8 cellular contexts compared by ENCODE assay signal in genomic region chr1:202998836-202999750, GRCh38. TPM values are rescaled to one million over a fixed set of nuclear protein-coding genes. Genes with fewer than 3 reads are reported as not detected.
A peak's percentile ranks its signal among the peaks of the same experiment; 100 is the strongest.
DNase-seq lines count a peak whose midpoint lies in the region; ATAC-seq and TF ChIP-seq lines count a peak whose summit lies in the region.

No MANE protein-coding gene starts in this region.

- CTCF ChIA-PET in BJ (lab: Yijun Ruan, JAX) = interaction anchor here (0.5 to 2.5 kb wide), 27 partner anchors 7 to 663 kb away, joined by 3 to 15 read pairs (median 4); partner anchors contain the start of genes CYB5R1 and TMEM183A
- CTCF ChIA-PET in activated CD8-positive, alpha-beta memory T cell treated with anti-CD3 and anti-CD28 coated beads, Interleukin-2, amount 10 ng/mL, durations not matched to agents 7 days and 5 days (lab: Charles Lee) = interaction anchor here (0.5 to 3.7 kb wide), 29 partner anchors 10 to 483 kb away, joined by 3 to 23 read pairs (median 4); partner anchors contain the start of genes CYB5R1, KLHL12 and RABIF

- H3K27me3 ChIP-seq in BJ (ENCODE audit: control insufficient read depth, insufficient read depth, low read length) (peaks cover 3% of the 10 kb centered on the region), NT2/D1 (ENCODE audit: insufficient read depth, insufficient read length) (no peaks in the 10 kb centered on the region), neutrophil (no peaks in the 10 kb centered on the region), transverse colon (peaks cover 24% of the 10 kb centered on the region)

- H3K9me3 Mint-ChIP-seq in activated CD8-positive, alpha-beta memory T cell treated with anti-CD3 and anti-CD28 coated beads, Interleukin-2, amount 10 ng/mL, durations not matched to agents 7 days and 5 days (ENCODE audit: low read depth) = no peaks in the 10 kb centered on the region

- no peaks in the 10 kb centered on the region for H3K36me3 Mint-ChIP-seq in activated CD8-positive, alpha-beta memory T cell treated with anti-CD3 and anti-CD28 coated beads, Interleukin-2, amount 10 ng/mL, durations not matched to agents 7 days and 5 days

- no peaks in the 10 kb centered on the region for H3K36me3 ChIP-seq in BJ (ENCODE audit: control insufficient read depth, insufficient read depth, low read length)
- no peaks in the 10 kb centered on the region for H3K36me3 ChIP-seq in NT2/D1 (ENCODE audit: insufficient read depth, insufficient read length, low read length)
- H3K36me3 ChIP-seq in neutrophil = no peaks in the 10 kb centered on the region
- H3K36me3 ChIP-seq in transverse colon = no peaks in the 10 kb centered on the region

- no peak overlapping the region for H3K9ac ChIP-seq in NT2/D1 (ENCODE audit: insufficient read length, low read depth)

- TF ChIP-seq POLR2A in transverse colon (IDR thresholded peaks at IDR 0.05) = no peak

- no peaks in the 10 kb centered on the region for H3K4me1 ChIP-seq in NT2/D1 (ENCODE audit: insufficient read depth, insufficient read length)
- peaks cover 7 to 8% of the 10 kb centered on the region in 2 experiments for H3K4me1 ChIP-seq in neutrophil (ENCODE audit: control insufficient read depth in 1 of 2, insufficient read depth in 1 of 2, low read depth in 1 of 2, low read length in 1 of 2)
- peaks cover 0 to 7% (median 0%) of the 10 kb centered on the region in 4 donors for H3K4me1 ChIP-seq in transverse colon

- POLR2A ChIA-PET in BJ (lab: Charles Lee) = no interaction called here

- H3K4me3 Mint-ChIP-seq in activated CD8-positive, alpha-beta memory T cell treated with anti-CD3 and anti-CD28 coated beads, Interleukin-2, amount 10 ng/mL, durations not matched to agents 7 days and 5 days = peak overlapping the region; percentile 54

- H3K9me3 ChIP-seq in NT2/D1 (ENCODE audit: insufficient read depth, low read length) (no peaks in the 10 kb centered on the region), neutrophil (no peaks in the 10 kb centered on the region), transverse colon (no peaks in the 10 kb centered on the region)

- TF ChIP-seq CTCF in BJ (IDR thresholded peaks at IDR 0.05; ENCODE audit: insufficient read depth, low read depth, low read length) (peak; percentile 79), epithelial cell of proximal tubule (conservative IDR thresholded peaks at IDR 0.05; ENCODE audit: low read depth, low read length) (peak; percentile 78), neutrophil (IDR thresholded peaks at IDR 0.05) (peak; percentile 71), transverse colon (IDR thresholded peaks at IDR 0.05) (peak; percentile 68 to 87 (median 80))

- no peak for TF ChIP-seq EP300 in transverse colon (IDR thresholded peaks at IDR 0.05; ENCODE audit: low read depth)

- in situ Hi-C loops in transverse colon (cut with MboI; ENCODE audit: low pct_ligation_motif_present in 1 of 4, low pct_unique_long_range_greater_than_20kb in 1 of 4, low sequenced_read_pairs in 3 of 4) = loop anchor here in 2 of 4 donors (10.0 to 25.0 kb wide), 2 partner anchors 74 to 237 kb away; partner anchors contain the start of gene KLHL12 (in 2 of the 2)

- intact Hi-C loops in transverse colon (cut with DNase I; ENCODE audit: low total_unique reads) = no loop called here

- H3K27ac ChIP-seq in neutrophil = no peak overlapping the region
- no peak overlapping the region for H3K27ac ChIP-seq in transverse colon

- H3K27me3 Mint-ChIP-seq in activated CD8-positive, alpha-beta memory T cell treated with anti-CD3 and anti-CD28 coated beads, Interleukin-2, amount 10 ng/mL, durations not matched to agents 7 days and 5 days = peaks cover 42% of the 10 kb centered on the region

- 28 to 44% methylated on average over 7 to 14 of the region's 14 CpGs for WGBS in transverse colon (ENCODE audit: low coverage in 1 of 2), 2 donors

- H3K4me1 Mint-ChIP-seq in activated CD8-positive, alpha-beta memory T cell treated with anti-CD3 and anti-CD28 coated beads, Interleukin-2, amount 10 ng/mL, durations not matched to agents 7 days and 5 days = peaks cover 17% of the 10 kb centered on the region

- peak; percentile 67 for ATAC-seq in activated CD8-positive, alpha-beta memory T cell treated with anti-CD3 and anti-CD28 coated beads, Interleukin-2, amount 10 ng/mL, durations not matched to agents 7 days and 5 days
- no peak for ATAC-seq in HG03520 (IDR thresholded peaks at IDR 0.05; ENCODE audit: unreplicated experiment)

- H3K4me3 ChIP-seq in BJ (ENCODE audit: low read depth, low read length) = no peak overlapping the region
- H3K4me3 ChIP-seq in NT2/D1 (ENCODE audit: insufficient read length, low read depth) = no peak overlapping the region
- H3K4me3 ChIP-seq in epithelial cell of proximal tubule (ENCODE audit: low read depth, low read length) = peak overlapping the region; percentile 26
- H3K4me3 ChIP-seq in neutrophil (ENCODE audit: low read depth in 1 of 2, low read length in 1 of 2) = no peak overlapping the region
- no peak overlapping the region for H3K4me3 ChIP-seq in transverse colon

- DNase-seq in BJ (ENCODE audit: low read depth) = no peak
- peak; percentile 31 for DNase-seq in HCEC 1CT
- DNase-seq in NT2/D1 (ENCODE audit: low read depth, low spot score) = peak; percentile 44
- peak; percentile 74 for DNase-seq in activated CD8-positive, alpha-beta memory T cell treated with anti-CD3 and anti-CD28 coated beads, Interleukin-2, amount 10 ng/mL, durations not matched to agents 7 days and 5 days
- DNase-seq in epithelial cell of proximal tubule (ENCODE audit: low read depth) = no peak
- DNase-seq in transverse colon = peak; percentile 54

- H3K27ac Mint-ChIP-seq in activated CD8-positive, alpha-beta memory T cell treated with anti-CD3 and anti-CD28 coated beads, Interleukin-2, amount 10 ng/mL, durations not matched to agents 7 days and 5 days = peak overlapping the region; percentile 39

RNA-seq across cellular contexts. Expression of gene TMEM183A, which starts 8.1 kb away (rescaled TPM):
- polyA plus RNA-seq in BJ (2011; rRNA removed) = 103 and 111 TPM in 2 replicates
- polyA minus RNA-seq in BJ (2011; rRNA and poly(A)+ RNA removed) = 55.7 and 94.5 TPM in 2 replicates
- 10 to 100 TPM; 75.7 to 78.7 TPM for total RNA-seq in activated CD8-positive, alpha-beta memory T cell treated with anti-CD3 and anti-CD28 coated beads, Interleukin-2, amount 10 ng/mL, durations not matched to agents 7 days and 5 days
- total RNA-seq in epithelial cell of proximal tubule = 79.2 and 80.5 TPM in 2 replicates
- 100 to 1,000 TPM; 104 to 253 (median 111) TPM for total RNA-seq in transverse colon

RNA-seq across cellular contexts. Expression of gene PPFIA4, which starts 27.2 kb away (rescaled TPM):
- polyA plus RNA-seq in BJ (2011; rRNA removed) = 2.0 and 3.8 TPM in 2 replicates
- polyA minus RNA-seq in BJ (2011; rRNA and poly(A)+ RNA removed) = 2.5 and 2.8 TPM in 2 replicates
- total RNA-seq in activated CD8-positive, alpha-beta memory T cell treated with anti-CD3 and anti-CD28 coated beads, Interleukin-2, amount 10 ng/mL, durations not matched to agents 7 days and 5 days = 10 to 100 TPM in 1 of 2 experiments, 1 to 10 TPM in 1; 4.6 to 17.9 TPM
- total RNA-seq in epithelial cell of proximal tubule (0.14 and 11.6 TPM in 2 replicates), transverse colon (1 to 10 TPM in 1 of 4 donors, under 1 TPM in 2, not detected in 1; 0.41 to 1.1 (median 0.48) TPM)

RNA-seq across cellular contexts. Expression of gene CYB5R1, which starts 32.0 kb away (rescaled TPM):
- polyA plus RNA-seq in BJ (2011; rRNA removed) = 62.0 and 72.0 TPM in 2 replicates
- polyA minus RNA-seq in BJ (2011; rRNA and poly(A)+ RNA removed) = 21.1 and 31.4 TPM in 2 replicates
- total RNA-seq in activated CD8-positive, alpha-beta memory T cell treated with anti-CD3 and anti-CD28 coated beads, Interleukin-2, amount 10 ng/mL, durations not matched to agents 7 days and 5 days = 10 to 100 TPM; 17.5 to 19.2 TPM
- total RNA-seq in epithelial cell of proximal tubule = 15.0 and 24.7 TPM in 2 replicates
- total RNA-seq in transverse colon = 10 to 100 TPM in 3 of 4 donors, 1 to 10 TPM in 1; 2.2 to 35.9 (median 26.7) TPM

RNA-seq across cellular contexts. Expression of gene ADIPOR1, which starts 41.0 kb away (rescaled TPM):
- polyA plus RNA-seq in BJ (2011; rRNA removed) = 190 and 199 TPM in 2 replicates
- 106 and 193 TPM in 2 replicates for polyA minus RNA-seq in BJ (2011; rRNA and poly(A)+ RNA removed)
- 10 to 100 TPM; 71.8 to 79.2 TPM for total RNA-seq in activated CD8-positive, alpha-beta memory T cell treated with anti-CD3 and anti-CD28 coated beads, Interleukin-2, amount 10 ng/mL, durations not matched to agents 7 days and 5 days
- total RNA-seq in epithelial cell of proximal tubule (59.0 and 73.9 TPM in 2 replicates), transverse colon (100 to 1,000 TPM in 1 of 4 donors, 10 to 100 TPM in 3; 19.1 to 103 (median 60.6) TPM)

Comparison
In these comparisons a context has a peak if more than half of its experiments do, and no peak if none do; other contexts are left out.
1. DNase-seq: peak in HCEC 1CT (single experiment), NT2/D1 (single experiment), activated CD8-positive, alpha-beta memory T cell treated with anti-CD3 and anti-CD28 coated beads, Interleukin-2, amount 10 ng/mL, durations not matched to agents 7 days and 5 days (single experiment) and transverse colon (single experiment); none in BJ (single experiment) and epithelial cell of proximal tubule (single experiment).
2. Peak in every context shown above with its lines, with median percentiles within 50 percentile points of each other: CTCF ChIP-seq.